1 cellular context compared by ENCODE assay signal in genomic region chr14:20454645-20455354, GRCh38.
A peak's percentile ranks its signal among the peaks of the same experiment; 100 is the strongest.
TF ChIP-seq lines count a peak whose summit lies in the region.

Gene APEX1 (plus strand): TSS chr14:20455226. CDS start chr14:20455646, 420 bp downstream.
Gene OSGEP (minus strand): TSS chr14:20454812. CDS start chr14:20454683, 129 bp downstream.

TF ChIP-seq in HepG2, 621 proteins besides CTCF, POLR2A, EP300 and RAD21 (continued from another document and continues in another):
- TF ChIP-seq ZBTB49 (CRISPR knock-in tag; IDR thresholded peaks at IDR 0.05; ENCODE audit: borderline replicate concordance) = no peak
- TF ChIP-seq ATF7-NPFF (CRISPR knock-in tag; IDR thresholded peaks at IDR 0.05; ENCODE audit: low read depth) = peak; percentile 80
- TF ChIP-seq ELF1 (CRISPR knock-in tag; IDR thresholded peaks at IDR 0.05) = peak; percentile 26; the same call in 1 of the 2 replicates
- no peak for TF ChIP-seq NR3C1 (CRISPR knock-in tag; IDR thresholded peaks at IDR 0.05)
- peak; percentile 72; the same call in 1 of the 2 replicates for TF ChIP-seq TARDBP (CRISPR knock-in tag; IDR thresholded peaks at IDR 0.05)
- TF ChIP-seq ZNF451 (CRISPR knock-in tag; IDR thresholded peaks at IDR 0.05) = peak; percentile 78
- TF ChIP-seq, protein P1, sequence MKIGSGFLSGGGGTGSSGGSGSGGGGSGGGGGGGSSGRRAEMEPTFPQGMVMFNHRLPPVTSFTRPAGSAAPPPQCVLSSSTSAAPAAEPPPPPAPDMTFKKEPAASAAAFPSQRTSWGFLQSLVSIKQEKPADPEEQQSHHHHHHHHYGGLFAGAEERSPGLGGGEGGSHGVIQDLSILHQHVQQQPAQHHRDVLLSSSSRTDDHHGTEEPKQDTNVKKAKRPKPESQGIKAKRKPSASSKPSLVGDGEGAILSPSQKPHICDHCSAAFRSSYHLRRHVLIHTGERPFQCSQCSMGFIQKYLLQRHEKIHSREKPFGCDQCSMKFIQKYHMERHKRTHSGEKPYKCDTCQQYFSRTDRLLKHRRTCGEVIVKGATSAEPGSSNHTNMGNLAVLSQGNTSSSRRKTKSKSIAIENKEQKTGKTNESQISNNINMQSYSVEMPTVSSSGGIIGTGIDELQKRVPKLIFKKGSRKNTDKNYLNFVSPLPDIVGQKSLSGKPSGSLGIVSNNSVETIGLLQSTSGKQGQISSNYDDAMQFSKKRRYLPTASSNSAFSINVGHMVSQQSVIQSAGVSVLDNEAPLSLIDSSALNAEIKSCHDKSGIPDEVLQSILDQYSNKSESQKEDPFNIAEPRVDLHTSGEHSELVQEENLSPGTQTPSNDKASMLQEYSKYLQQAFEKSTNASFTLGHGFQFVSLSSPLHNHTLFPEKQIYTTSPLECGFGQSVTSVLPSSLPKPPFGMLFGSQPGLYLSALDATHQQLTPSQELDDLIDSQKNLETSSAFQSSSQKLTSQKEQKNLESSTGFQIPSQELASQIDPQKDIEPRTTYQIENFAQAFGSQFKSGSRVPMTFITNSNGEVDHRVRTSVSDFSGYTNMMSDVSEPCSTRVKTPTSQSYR (CRISPR knock-in tag; IDR thresholded peaks at IDR 0.05; ENCODE audit: borderline replicate concordance) = peak; percentile 58; the same call in 1 of the 2 replicates
- TF ChIP-seq RXRA (CRISPR knock-in tag; IDR thresholded peaks at IDR 0.05) = no peak; the same call in none of the 2 replicates
- TF ChIP-seq MAFG (CRISPR knock-in tag; IDR thresholded peaks at IDR 0.05) = 0 out of 2 replicates have a peak, but pooled peaks have one; percentile 55
- TF ChIP-seq ZNF30 (CRISPR knock-in tag; IDR thresholded peaks at IDR 0.05) = 0 out of 2 replicates have a peak, but pooled peaks have one; percentile 80
- no peak for TF ChIP-seq ATM (IDR thresholded peaks at IDR 0.05; ENCODE audit: borderline replicate concordance)
- no peak for TF ChIP-seq MATR3 (CRISPR knock-in tag; IDR thresholded peaks at IDR 0.05)
- TF ChIP-seq ZNF20 (CRISPR knock-in tag; IDR thresholded peaks at IDR 0.05) = no peak; the same call in 1 of the 2 replicates
- peak; percentile 27 for TF ChIP-seq ZFP82 (CRISPR knock-in tag; IDR thresholded peaks at IDR 0.05; ENCODE audit: borderline replicate concordance)
- TF ChIP-seq ETV5 (CRISPR knock-in tag; IDR thresholded peaks at IDR 0.05; ENCODE audit: borderline replicate concordance) = peak; percentile 42; the same call in 1 of the 2 replicates
- TF ChIP-seq FLYWCH1 (CRISPR knock-in tag; IDR thresholded peaks at IDR 0.05) = no peak
- TF ChIP-seq HOXA3 (CRISPR knock-in tag; IDR thresholded peaks at IDR 0.05) = peak; percentile 75
- no peak for TF ChIP-seq TBP (CRISPR knock-in tag; IDR thresholded peaks at IDR 0.05)
- peak; percentile 50 for TF ChIP-seq CCDC6 (CRISPR knock-in tag; IDR thresholded peaks at IDR 0.05)
- TF ChIP-seq ZFYVE20 (CRISPR knock-in tag; IDR thresholded peaks at IDR 0.05; ENCODE audit: borderline replicate concordance, low read depth) = 0 out of 2 replicates have a peak, but pooled peaks have one; percentile 26
- TF ChIP-seq, protein P2, sequence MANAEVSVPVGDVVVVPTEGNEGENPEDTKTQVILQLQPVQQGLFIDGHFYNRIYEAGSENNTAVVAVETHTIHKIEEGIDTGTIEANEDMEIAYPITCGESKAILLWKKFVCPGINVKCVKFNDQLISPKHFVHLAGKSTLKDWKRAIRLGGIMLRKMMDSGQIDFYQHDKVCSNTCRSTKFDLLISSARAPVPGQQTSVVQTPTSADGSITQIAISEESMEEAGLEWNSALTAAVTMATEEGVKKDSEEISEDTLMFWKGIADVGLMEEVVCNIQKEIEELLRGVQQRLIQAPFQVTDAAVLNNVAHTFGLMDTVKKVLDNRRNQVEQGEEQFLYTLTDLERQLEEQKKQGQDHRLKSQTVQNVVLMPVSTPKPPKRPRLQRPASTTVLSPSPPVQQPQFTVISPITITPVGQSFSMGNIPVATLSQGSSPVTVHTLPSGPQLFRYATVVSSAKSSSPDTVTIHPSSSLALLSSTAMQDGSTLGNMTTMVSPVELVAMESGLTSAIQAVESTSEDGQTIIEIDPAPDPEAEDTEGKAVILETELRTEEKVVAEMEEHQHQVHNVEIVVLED (CRISPR knock-in tag; IDR thresholded peaks at IDR 0.05; ENCODE audit: borderline replicate concordance) = peak; percentile 91
- TF ChIP-seq GRHL1 (CRISPR knock-in tag; conservative IDR thresholded peaks at IDR 0.05) = no peak
- no peak for TF ChIP-seq ATF7 (IDR thresholded peaks at IDR 0.05)
- TF ChIP-seq ATF7 (CRISPR knock-in tag; IDR thresholded peaks at IDR 0.05) = no peak; the same call in 1 of the 2 replicates
- peak; percentile 50; the same call in 1 of the 2 replicates for TF ChIP-seq ZBTB43 (CRISPR knock-in tag; conservative IDR thresholded peaks at IDR 0.05)
- no peak for TF ChIP-seq SMARCC2 (IDR thresholded peaks at IDR 0.05)
- TF ChIP-seq ZNF782 (CRISPR knock-in tag; IDR thresholded peaks at IDR 0.05; ENCODE audit: borderline replicate concordance) = peak; percentile 65
- peak; percentile 52; the same call in 1 of the 2 replicates for TF ChIP-seq ZBTB25 (CRISPR knock-in tag; IDR thresholded peaks at IDR 0.05)
- peak; percentile 83; the same call in 1 of the 2 replicates for TF ChIP-seq ZNF329 (CRISPR knock-in tag; IDR thresholded peaks at IDR 0.05; ENCODE audit: low read depth)
- TF ChIP-seq ZBTB42 (CRISPR knock-in tag; IDR thresholded peaks at IDR 0.05) = 0 out of 2 replicates have a peak, but pooled peaks have one; percentile 50
- no peak for TF ChIP-seq ZHX1 (CRISPR knock-in tag; IDR thresholded peaks at IDR 0.05; ENCODE audit: low read depth)
- no peak for TF ChIP-seq ISX (CRISPR knock-in tag; conservative IDR thresholded peaks at IDR 0.05)
- TF ChIP-seq, protein P3, sequence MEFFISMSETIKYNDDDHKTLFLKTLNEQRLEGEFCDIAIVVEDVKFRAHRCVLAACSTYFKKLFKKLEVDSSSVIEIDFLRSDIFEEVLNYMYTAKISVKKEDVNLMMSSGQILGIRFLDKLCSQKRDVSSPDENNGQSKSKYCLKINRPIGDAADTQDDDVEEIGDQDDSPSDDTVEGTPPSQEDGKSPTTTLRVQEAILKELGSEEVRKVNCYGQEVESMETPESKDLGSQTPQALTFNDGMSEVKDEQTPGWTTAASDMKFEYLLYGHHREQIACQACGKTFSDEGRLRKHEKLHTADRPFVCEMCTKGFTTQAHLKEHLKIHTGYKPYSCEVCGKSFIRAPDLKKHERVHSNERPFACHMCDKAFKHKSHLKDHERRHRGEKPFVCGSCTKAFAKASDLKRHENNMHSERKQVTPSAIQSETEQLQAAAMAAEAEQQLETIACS (CRISPR knock-in tag; IDR thresholded peaks at IDR 0.05) = 0 out of 2 replicates have a peak, but pooled peaks have one; percentile 51
- TF ChIP-seq ZNF780A (CRISPR knock-in tag; IDR thresholded peaks at IDR 0.05) = no peak
- peak; percentile 35 for TF ChIP-seq TEAD3 (CRISPR knock-in tag; optimal IDR thresholded peaks at IDR 0.05; ENCODE audit: borderline replicate concordance)
- TF ChIP-seq USF2 (IDR thresholded peaks at IDR 0.05; ENCODE audit: low read depth, low read length) = peak; percentile 100
- TF ChIP-seq USF2 (CRISPR knock-in tag; IDR thresholded peaks at IDR 0.05; ENCODE audit: borderline replicate concordance) = peak; percentile 100
- TF ChIP-seq NFKBIZ (CRISPR knock-in tag; IDR thresholded peaks at IDR 0.05) = no peak
- TF ChIP-seq ZBTB1 (CRISPR knock-in tag; IDR thresholded peaks at IDR 0.05; ENCODE audit: borderline replicate concordance) = 0 out of 2 replicates have a peak, but pooled peaks have one; percentile 16
- TF ChIP-seq ZNF260 (CRISPR knock-in tag; IDR thresholded peaks at IDR 0.05; ENCODE audit: borderline replicate concordance, low read depth) = no peak
